In the genomic region with DNA sequence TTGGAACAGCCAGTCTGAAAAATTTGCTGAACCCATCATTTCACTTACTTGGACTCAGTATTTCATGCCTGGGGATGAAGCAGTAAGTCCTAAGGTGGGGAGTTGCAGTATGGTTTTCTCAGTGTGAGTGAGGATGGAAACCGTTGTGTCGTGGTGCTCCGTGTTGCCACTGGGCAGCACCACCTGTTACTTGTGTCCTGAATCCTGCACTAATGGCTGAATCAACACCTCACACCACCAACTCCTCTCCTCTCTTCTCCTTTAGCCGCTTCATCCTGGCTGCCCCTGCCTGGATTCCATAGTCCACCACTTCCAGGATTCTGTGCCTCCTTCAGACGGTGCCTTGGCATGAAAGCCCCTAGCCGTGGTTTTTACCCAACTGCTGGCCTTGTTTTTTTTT, we compare ENCODE assay signal across 1 cellular context.
TF ChIP-seq lines count a peak whose summit lies in the region.

No MANE protein-coding gene starts in this region.

TF ChIP-seq in GM23338, 12 proteins besides CTCF, POLR2A, EP300 and RAD21 (continued from another document):
- TF ChIP-seq JUNB (IDR thresholded peaks at IDR 0.05; ENCODE audit: unreplicated experiment) (no peak), EZH2 (IDR thresholded peaks at IDR 0.05; ENCODE audit: low read depth, unreplicated experiment) (no peak)
TF ChIP-seq in GM23338: peak in this region for 0.
